ENCODE assay signal across 8 cellular contexts in the genomic region with DNA sequence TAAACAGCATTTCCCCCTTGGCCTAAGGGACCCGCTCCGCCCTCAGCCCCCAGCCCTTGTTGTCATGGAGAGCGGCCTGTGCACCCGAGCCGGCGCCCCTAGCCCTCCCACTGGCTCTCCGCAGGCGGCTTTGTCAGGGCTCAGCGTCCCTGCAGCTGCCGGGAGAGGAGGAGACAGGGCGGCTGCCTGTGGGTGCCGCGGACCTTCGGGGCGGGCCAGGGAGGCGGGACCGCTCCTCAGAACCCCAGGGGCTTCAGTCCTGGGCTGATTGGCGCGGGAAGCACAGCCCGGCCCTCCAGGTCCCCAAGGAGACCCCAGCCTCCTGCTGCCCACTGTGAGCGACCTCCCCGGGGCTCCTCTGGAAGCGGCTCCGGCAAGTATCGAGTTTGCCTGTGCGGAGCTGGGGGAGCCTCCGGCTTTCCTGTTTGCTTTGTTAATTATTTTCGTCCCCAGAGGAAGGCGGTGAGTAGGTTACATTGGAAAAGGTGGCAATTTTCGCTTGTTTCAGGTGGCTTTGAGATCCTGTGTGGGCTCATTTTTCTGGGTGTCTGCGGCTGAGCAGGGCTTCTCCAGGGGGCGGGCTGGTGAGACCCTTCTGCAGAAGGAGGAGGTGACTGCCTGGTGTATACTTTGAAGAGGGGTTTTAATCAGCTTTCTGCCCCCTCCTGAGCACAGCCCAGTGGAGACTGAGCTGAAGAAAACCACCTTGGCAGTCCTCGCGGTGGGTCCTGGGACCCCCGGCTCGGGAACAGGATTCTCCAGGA. TPM values are rescaled to one million over a fixed set of nuclear protein-coding genes. Genes with fewer than 3 reads are reported as not detected.
A peak's percentile ranks its signal among the peaks of the same experiment; 100 is the strongest.
DNase-seq lines count a peak whose midpoint lies in the region; ATAC-seq and TF ChIP-seq lines count a peak whose summit lies in the region.

A gene with protein sequence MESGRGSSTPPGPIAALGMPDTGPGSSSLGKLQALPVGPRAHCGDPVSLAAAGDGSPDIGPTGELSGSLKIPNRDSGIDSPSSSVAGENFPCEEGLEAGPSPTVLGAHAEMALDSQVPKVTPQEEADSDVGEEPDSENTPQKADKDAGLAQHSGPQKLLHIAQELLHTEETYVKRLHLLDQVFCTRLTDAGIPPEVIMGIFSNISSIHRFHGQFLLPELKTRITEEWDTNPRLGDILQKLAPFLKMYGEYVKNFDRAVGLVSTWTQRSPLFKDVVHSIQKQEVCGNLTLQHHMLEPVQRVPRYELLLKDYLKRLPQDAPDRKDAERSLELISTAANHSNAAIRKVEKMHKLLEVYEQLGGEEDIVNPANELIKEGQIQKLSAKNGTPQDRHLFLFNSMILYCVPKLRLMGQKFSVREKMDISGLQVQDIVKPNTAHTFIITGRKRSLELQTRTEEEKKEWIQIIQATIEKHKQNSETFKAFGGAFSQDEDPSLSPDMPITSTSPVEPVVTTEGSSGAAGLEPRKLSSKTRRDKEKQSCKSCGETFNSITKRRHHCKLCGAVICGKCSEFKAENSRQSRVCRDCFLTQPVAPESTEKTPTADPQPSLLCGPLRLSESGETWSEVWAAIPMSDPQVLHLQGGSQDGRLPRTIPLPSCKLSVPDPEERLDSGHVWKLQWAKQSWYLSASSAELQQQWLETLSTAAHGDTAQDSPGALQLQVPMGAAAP (plus strand): TSS at position 256 of the 764 bp plus-strand sequence. CDS start 28,734 bp downstream, outside the sequence.

- peak within 1 kb of the TSS; percentile 86 for H3K4me3 Mint-ChIP-seq in T-helper 2 cell treated with Interferon-gamma antibody and Interleukin-4, amounts not matched to agents 5 μg/mL and 100 μg/mL, for 36 hours

- H3K36me3 ChIP-seq in lower lobe of right lung (no peaks in the 10 kb centered on the region), stomach smooth muscle (ENCODE audit: control insufficient read depth in 2 of 2, insufficient read depth in 2 of 2, low read length in 2 of 2) (no peaks in the 10 kb centered on the region)

- no peaks in the 10 kb centered on the region for H3K9me3 Mint-ChIP-seq in T-helper 2 cell treated with Interferon-gamma antibody and Interleukin-4, amounts not matched to agents 5 μg/mL and 100 μg/mL, for 36 hours

- H3K4me1 ChIP-seq in lower lobe of right lung (peaks cover 10% of the 10 kb centered on the region), stomach smooth muscle (ENCODE audit: control insufficient read depth, insufficient read depth, low read length) (peaks cover 9% of the 10 kb centered on the region)

- H3K9me3 ChIP-seq in AG04450 (ENCODE audit: control insufficient read depth, insufficient read depth, low read length) (0 out of 2 replicates have a peak, but pooled peaks cover 2% of the 10 kb centered on the region), lower lobe of right lung (no peaks in the 10 kb centered on the region), stomach smooth muscle (ENCODE audit: control insufficient read depth in 2 of 2, low read length in 2 of 2) (no peaks in the 10 kb centered on the region)

- H3K27me3 ChIP-seq in AG04450 (ENCODE audit: control insufficient read depth, insufficient read depth, low read length) (peaks cover 33% of the 10 kb centered on the region), lower lobe of right lung (ENCODE audit: low read depth) (no peaks in the 10 kb centered on the region), stomach smooth muscle (ENCODE audit: control insufficient read depth in 1 of 2, insufficient read depth in 2 of 2, low read length in 2 of 2) (peaks cover 19 to 24% of the 10 kb centered on the region in 2 donors)

- H3K27ac ChIP-seq in AG04450 (ENCODE audit: low read depth, low read length) (no peak within 1 kb of the TSS), lower lobe of right lung (peak within 1 kb of the TSS; percentile 58), stomach smooth muscle (ENCODE audit: low read length) (no peak within 1 kb of the TSS)

- peaks cover 14% of the 10 kb centered on the region for H3K4me1 Mint-ChIP-seq in T-helper 2 cell treated with Interferon-gamma antibody and Interleukin-4, amounts not matched to agents 5 μg/mL and 100 μg/mL, for 36 hours (ENCODE audit: low read depth)

- TF ChIP-seq CTCF in AG04450 (IDR thresholded peaks at IDR 0.05; ENCODE audit: low read depth, low read length) (no peak), choroid plexus epithelial cell (conservative IDR thresholded peaks at IDR 0.05; ENCODE audit: low read depth, low read length) (no peak), lower lobe of right lung (IDR thresholded peaks at IDR 0.05) (no peak)

- H3K27me3 Mint-ChIP-seq in T-helper 2 cell treated with Interferon-gamma antibody and Interleukin-4, amounts not matched to agents 5 μg/mL and 100 μg/mL, for 36 hours (ENCODE audit: low read depth): peaks cover 26% of the 10 kb centered on the region

- CTCF ChIA-PET in AG04450 (lab: Charles Lee): interaction anchor here (1.3 kb wide), 1 partner anchor 58 kb away, joined by 3 read pairs; no protein-coding TSS in a partner anchor

- POLR2A ChIA-PET in AG04450 (lab: Yijun Ruan, JAX): no interaction called here

- ATAC-seq in lower lobe of right lung: peak; percentile 72 to 80
- ATAC-seq in GM19328 (IDR thresholded peaks at IDR 0.05; ENCODE audit: unreplicated experiment): no peak

- DNase-seq in AG04450 (ENCODE audit: low read depth, low spot score) (no peak), LoVo (ENCODE audit: low spot score) (peak; percentile 16), choroid plexus epithelial cell (ENCODE audit: low read depth) (no peak), lower lobe of right lung (no peak), NOMO-1 treated with dmso at 0.1 percent for 144 hours (lab: John Stamatoyannopoulos, UW; ENCODE audit: unreplicated experiment) (no peak)
- no peak for DNase-seq in T-helper 2 cell treated with Interferon-gamma antibody and Interleukin-4, amounts not matched to agents 5 μg/mL and 100 μg/mL, for 36 hours (ENCODE audit: low spot score)

- intact Hi-C loops in lower lobe of right lung (cut with DNase I): no loop called here

- H3K36me3 Mint-ChIP-seq in T-helper 2 cell treated with Interferon-gamma antibody and Interleukin-4, amounts not matched to agents 5 μg/mL and 100 μg/mL, for 36 hours (ENCODE audit: low read depth): peaks cover 3% of the 10 kb centered on the region

- H3K27ac Mint-ChIP-seq in T-helper 2 cell treated with Interferon-gamma antibody and Interleukin-4, amounts not matched to agents 5 μg/mL and 100 μg/mL, for 36 hours: peak within 1 kb of the TSS; percentile 3

- H3K4me3 ChIP-seq in AG04450 (ENCODE audit: low read depth, low read length) (peak within 1 kb of the TSS; percentile 29; the same call in 1 of the 2 replicates), choroid plexus epithelial cell (ENCODE audit: low read depth, low read length) (peak within 1 kb of the TSS; percentile 57), lower lobe of right lung (peak within 1 kb of the TSS; percentile 66), stomach smooth muscle (ENCODE audit: low read length in 2 of 2) (peak within 1 kb of the TSS; percentile 58 to 72)

- peak within 1 kb of the TSS; percentile 21 to 47 for H3K9ac ChIP-seq in stomach smooth muscle (ENCODE audit: low read length in 2 of 2)

RNA-seq across cellular contexts. Expression of the gene that starts here (rescaled TPM):
- polyA plus RNA-seq in AG04450 (2011; rRNA removed): not detected in 2 replicates
- not detected in 2 replicates for polyA minus RNA-seq in AG04450 (2011; rRNA and poly(A)+ RNA removed)
- total RNA-seq in lower lobe of right lung: 23.9 TPM
